ENCODE assay signal across 1 cellular context in the genomic region with DNA sequence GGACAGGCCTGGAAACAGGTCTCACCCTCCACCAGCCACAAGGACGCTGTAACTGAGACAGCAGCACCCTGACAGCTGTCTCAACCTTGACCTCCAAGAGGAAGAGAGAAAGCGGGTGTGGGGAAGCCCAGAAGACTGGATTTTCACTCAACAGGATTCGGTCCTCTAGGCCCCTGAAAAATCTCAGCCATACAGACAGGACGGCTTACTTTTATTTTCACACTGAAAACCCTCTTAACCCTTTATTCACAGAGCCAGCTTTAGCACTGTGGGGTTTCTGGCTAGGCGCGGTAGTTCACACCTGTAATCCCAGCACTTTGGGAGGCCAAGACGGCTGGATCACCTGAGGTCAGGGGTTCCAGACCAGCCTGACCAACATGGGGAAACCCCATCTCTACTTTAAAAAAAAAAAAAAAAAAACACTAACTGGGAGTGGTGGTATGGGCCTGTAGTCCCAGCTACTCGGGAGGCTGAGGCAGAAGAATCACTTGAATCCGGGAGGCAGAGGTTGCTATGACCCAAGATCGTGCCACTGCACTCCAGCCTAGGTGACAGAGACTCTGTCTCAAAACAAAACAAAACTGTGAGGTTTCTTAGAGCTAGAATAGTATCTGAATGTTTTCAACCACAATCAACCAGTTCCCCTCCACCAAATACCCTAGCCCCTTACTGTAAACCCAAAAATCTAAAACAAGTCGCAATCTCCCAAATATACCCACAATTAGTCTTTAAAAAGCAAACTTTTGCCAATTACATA.
TF ChIP-seq lines count a peak whose summit lies in the region.

No MANE protein-coding gene starts in this region.

TF ChIP-seq in K562, 482 proteins besides CTCF, POLR2A, EP300 and RAD21:
- no peak for TF ChIP-seq ZNF76 (CRISPR knock-in tag; IDR thresholded peaks at IDR 0.05; ENCODE audit: borderline replicate concordance)
- peak; percentile 17; the same call in 1 of the 2 replicates for TF ChIP-seq SUPT5H (IDR thresholded peaks at IDR 0.05)
- no peak for TF ChIP-seq IFI16 (CRISPR knock-in tag; IDR thresholded peaks at IDR 0.05)
- TF ChIP-seq SMAD1 (IDR thresholded peaks at IDR 0.05; ENCODE audit: low read depth, low read length, partially characterized antibody): no peak
- no peak for TF ChIP-seq NR2C2 (CRISPR knock-in tag; IDR thresholded peaks at IDR 0.05)
- 0 out of 2 replicates have a peak, but pooled peaks have one; percentile 22 for TF ChIP-seq NR2C2 (tag; IDR thresholded peaks at IDR 0.05)
- TF ChIP-seq PHF8 (IDR thresholded peaks at IDR 0.05; ENCODE audit: borderline replicate concordance, low read length): no peak
